Comparison of ENCODE assay signal across 8 cellular contexts in genomic region chr15:99076555-99077308, GRCh38. TPM values are rescaled to one million over a fixed set of nuclear protein-coding genes. Genes with fewer than 3 reads are reported as not detected.
A peak's percentile ranks its signal among the peaks of the same experiment; 100 is the strongest.
DNase-seq lines count a peak whose midpoint lies in the region; ATAC-seq and TF ChIP-seq lines count a peak whose summit lies in the region.

No MANE protein-coding gene starts in this region.

- peaks cover 6% of the 10 kb centered on the region for H3K4me1 Mint-ChIP-seq in CD4-positive, alpha-beta T cell (ENCODE audit: low read depth)
- peaks cover 8% of the 10 kb centered on the region for H3K4me1 Mint-ChIP-seq in activated B cell treated with CpG ODN at 0.5 μM for 24 hours

- intact Hi-C loops in CD4-positive, alpha-beta T cell (cut with DNase I, micrococcal nuclease) = loop anchor here (1.0 to 10.0 kb wide), 7 partner anchors 298 to 762 kb away; no protein-coding TSS in a partner anchor
- intact Hi-C loops in activated B cell treated with CpG ODN at 0.5 μM for 24 hours (cut with micrococcal nuclease) = loop anchor here (1.0 kb wide), 1 partner anchor 297 kb away; no protein-coding TSS in a partner anchor

- no peaks in the 10 kb centered on the region for H3K9me3 Mint-ChIP-seq in CD4-positive, alpha-beta T cell
- H3K9me3 Mint-ChIP-seq in activated B cell treated with CpG ODN at 0.5 μM for 24 hours = no peaks in the 10 kb centered on the region

- ATAC-seq in CD4-positive, alpha-beta T cell (ENCODE audit: poor library complexity) = peak; percentile 76
- ATAC-seq in GM19035 (IDR thresholded peaks at IDR 0.05; ENCODE audit: unreplicated experiment) (peak; percentile 97), HG03196 (IDR thresholded peaks at IDR 0.05; ENCODE audit: unreplicated experiment) (peak; percentile 88), activated B cell treated with CpG ODN at 0.5 μM for 24 hours (ENCODE audit: low read depth) (peak; percentile 69)

- H3K27me3 Mint-ChIP-seq in CD4-positive, alpha-beta T cell = peaks cover 10% of the 10 kb centered on the region
- H3K27me3 Mint-ChIP-seq in activated B cell treated with CpG ODN at 0.5 μM for 24 hours = peaks cover 16% of the 10 kb centered on the region

- H3K36me3 ChIP-seq in effector memory CD4-positive, alpha-beta T cell (ENCODE audit: control insufficient read depth, insufficient read depth, low read length) = no peaks in the 10 kb centered on the region

- peak overlapping the region; percentile 40 for H3K4me3 ChIP-seq in effector memory CD4-positive, alpha-beta T cell (ENCODE audit: insufficient read depth, low read depth, low read length, poor library complexity, severe bottlenecking)

- CTCF ChIA-PET in CD4-positive, alpha-beta T cell (lab: Charles Lee) = interaction anchor here (0.6 to 2.0 kb wide), 10 partner anchors 9 to 297 kb away, joined by 3 to 24 read pairs (median 4); no protein-coding TSS in a partner anchor
- CTCF ChIA-PET in activated B cell treated with CpG ODN at 0.5 μM for 24 hours (lab: Charles Lee) = interaction anchor here (0.6 to 1.8 kb wide), 18 partner anchors 8 to 765 kb away, joined by 3 to 9 read pairs (median 5); no protein-coding TSS in a partner anchor

- POLR2A ChIA-PET in CD4-positive, alpha-beta T cell (lab: Charles Lee) = interaction anchor here (1.3 kb wide), 1 partner anchor 15 kb away, joined by 4 read pairs; no protein-coding TSS in a partner anchor
- POLR2A ChIA-PET in activated B cell treated with CpG ODN at 0.5 μM for 24 hours (lab: Charles Lee) = interaction anchor here (0.5 to 0.8 kb wide), 2 partner anchors 13 to 100 kb away, joined by 3 to 4 read pairs; no protein-coding TSS in a partner anchor

- no peaks in the 10 kb centered on the region for H3K36me3 Mint-ChIP-seq in CD4-positive, alpha-beta T cell (ENCODE audit: low read depth)
- H3K36me3 Mint-ChIP-seq in activated B cell treated with CpG ODN at 0.5 μM for 24 hours (ENCODE audit: low read depth) = no peaks in the 10 kb centered on the region

- H3K27ac ChIP-seq in CD4-positive, alpha-beta T cell (ENCODE audit: low read depth, low read length) = no peak overlapping the region
- no peak overlapping the region for H3K27ac ChIP-seq in effector memory CD4-positive, alpha-beta T cell (ENCODE audit: insufficient read depth, low read length, poor library complexity, severe bottlenecking)

- no peaks in the 10 kb centered on the region for H3K27me3 ChIP-seq in CD4-positive, alpha-beta T cell (ENCODE audit: control insufficient read depth, insufficient read depth, low read length)
- peaks cover 3% of the 10 kb centered on the region for H3K27me3 ChIP-seq in effector memory CD4-positive, alpha-beta T cell (replicated peaks; ENCODE audit: control insufficient read depth, insufficient read depth, low read length, poor library complexity, severe bottlenecking)

- TF ChIP-seq CTCF in CD4-positive, alpha-beta T cell (IDR thresholded peaks at IDR 0.05) = peak; percentile 87
- peak; percentile 47 for TF ChIP-seq CTCF in activated B cell treated with CpG ODN at 0.5 μM for 24 hours (IDR thresholded peaks at IDR 0.05)

- H3K4me1 ChIP-seq in effector memory CD4-positive, alpha-beta T cell (ENCODE audit: control insufficient read depth, insufficient read depth, low read length, poor library complexity, severe bottlenecking) = no peaks in the 10 kb centered on the region

- peak overlapping the region; percentile 82 for H3K4me3 Mint-ChIP-seq in CD4-positive, alpha-beta T cell
- peak overlapping the region; percentile 81 for H3K4me3 Mint-ChIP-seq in activated B cell treated with CpG ODN at 0.5 μM for 24 hours

- H3K9me3 ChIP-seq in CD4-positive, alpha-beta T cell (ENCODE audit: control insufficient read depth, low read length) = no peaks in the 10 kb centered on the region
- H3K9me3 ChIP-seq in effector memory CD4-positive, alpha-beta T cell (ENCODE audit: control insufficient read depth, low read length) = no peaks in the 10 kb centered on the region

- peak in 7 of 10 experiments; percentile 6 to 32 (median 13) for DNase-seq in CD4-positive, alpha-beta T cell
- DNase-seq in NCI-H2196 treated with DMSO at 0.1 percent for 48 hours (lab: John Stamatoyannopoulos, UW; ENCODE audit: unreplicated experiment) (peak; percentile 41), activated B cell treated with CpG ODN at 0.5 μM for 24 hours (no peak), medulla oblongata (ENCODE audit: extremely low spot score) (peak; percentile 85)
- DNase-seq in effector memory CD4-positive, alpha-beta T cell = peak in 1 of 3 donors; percentile 9
- peak; percentile 56 for DNase-seq in stimulated activated CD8-positive, alpha-beta memory T cell treated with anti-CD3 and anti-CD28 coated beads, Interleukin-4, amount 100 ng/mL, for 48 hours

- H3K27ac Mint-ChIP-seq in CD4-positive, alpha-beta T cell = no peak overlapping the region
- H3K27ac Mint-ChIP-seq in activated B cell treated with CpG ODN at 0.5 μM for 24 hours = no peak overlapping the region

RNA-seq across cellular contexts. Expression of gene SYNM, which starts 28.1 kb away (rescaled TPM):
- under 1 TPM; 0.11 TPM for total RNA-seq in CD4-positive, alpha-beta T cell
- 0.02 and 0.05 TPM in 2 replicates for total RNA-seq in activated B cell treated with CpG ODN at 0.5 μM for 24 hours
